In the genomic region with DNA sequence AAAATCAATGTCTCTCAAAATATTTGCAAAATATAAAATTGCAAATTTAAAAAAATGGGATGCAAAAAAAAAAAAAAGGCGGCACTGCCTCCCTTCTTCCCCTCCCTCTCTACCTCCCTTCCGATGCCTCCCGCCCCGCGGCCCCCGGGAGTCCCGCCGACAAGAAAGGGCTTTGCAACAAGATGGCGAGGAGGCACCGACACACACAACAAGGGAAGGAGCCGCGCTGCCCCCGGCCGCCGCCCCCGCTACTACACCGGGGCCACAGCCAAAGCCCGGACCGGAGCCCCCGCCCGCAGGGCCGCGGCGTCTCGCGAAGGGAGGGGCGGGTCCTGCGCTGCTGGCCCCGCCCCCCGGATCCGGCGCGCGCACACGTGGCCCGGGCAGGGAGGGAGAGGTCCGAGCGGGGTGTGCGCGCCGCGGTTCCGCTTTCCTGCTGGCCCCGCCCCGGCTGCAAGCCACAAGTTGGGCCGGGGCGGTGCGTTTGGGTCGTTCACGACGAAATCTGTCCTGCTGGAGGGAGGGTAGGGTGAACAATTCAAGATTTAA, we compare ENCODE assay signal across 8 cellular contexts. TPM values are rescaled to one million over a fixed set of nuclear protein-coding genes. Genes with fewer than 3 reads are reported as not detected.
DNase-seq lines count a peak whose midpoint lies in the region; ATAC-seq and TF ChIP-seq lines count a peak whose summit lies in the region.

A gene with protein sequence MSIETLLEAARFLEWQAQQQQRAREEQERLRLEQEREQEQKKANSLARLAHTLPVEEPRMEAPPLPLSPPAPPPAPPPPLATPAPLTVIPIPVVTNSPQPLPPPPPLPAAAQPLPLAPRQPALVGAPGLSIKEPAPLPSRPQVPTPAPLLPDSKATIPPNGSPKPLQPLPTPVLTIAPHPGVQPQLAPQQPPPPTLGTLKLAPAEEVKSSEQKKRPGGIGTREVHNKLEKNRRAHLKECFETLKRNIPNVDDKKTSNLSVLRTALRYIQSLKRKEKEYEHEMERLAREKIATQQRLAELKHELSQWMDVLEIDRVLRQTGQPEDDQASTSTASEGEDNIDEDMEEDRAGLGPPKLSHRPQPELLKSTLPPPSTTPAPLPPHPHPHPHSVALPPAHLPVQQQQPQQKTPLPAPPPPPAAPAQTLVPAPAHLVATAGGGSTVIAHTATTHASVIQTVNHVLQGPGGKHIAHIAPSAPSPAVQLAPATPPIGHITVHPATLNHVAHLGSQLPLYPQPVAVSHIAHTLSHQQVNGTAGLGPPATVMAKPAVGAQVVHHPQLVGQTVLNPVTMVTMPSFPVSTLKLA (minus strand): TSS at position 184 of the 549 bp plus-strand sequence. CDS start 348 bp downstream, outside the sequence.

- peak; percentile 54 for TF ChIP-seq POLR2A in GM19099 (IDR thresholded peaks at IDR 0.05; ENCODE audit: extremely low read depth, insufficient read length, low read depth)

- no peaks in the 10 kb centered on the region for H3K9me3 Mint-ChIP-seq in activated CD4-positive, alpha-beta T cell treated with anti-CD3 and anti-CD28 coated beads for 36 hours (ENCODE audit: low read depth)

- peak within 1 kb of the TSS; percentile 99 for H3K27ac ChIP-seq in cingulate gyrus (ENCODE audit: low read depth, low read length)

- POLR2A ChIA-PET in activated CD4-positive, alpha-beta T cell treated with anti-CD3 and anti-CD28 coated beads for 36 hours (lab: Charles Lee) = interaction anchor here (0.9 to 3.4 kb wide), 3 partner anchors 9 to 99 kb away, joined by 3 to 36 read pairs (median 5); no protein-coding TSS in a partner anchor

- peak within 1 kb of the TSS; percentile 88 for H3K4me3 Mint-ChIP-seq in activated CD4-positive, alpha-beta T cell treated with anti-CD3 and anti-CD28 coated beads for 36 hours

- CTCF ChIA-PET in activated CD4-positive, alpha-beta T cell treated with anti-CD3 and anti-CD28 coated beads for 36 hours (lab: Charles Lee) = interaction anchor here (0.5 to 5.3 kb wide), 5 partner anchors 9 to 371 kb away, joined by 3 to 44 read pairs (median 9); a partner anchor contains a TSS

- DNase-seq in AG10803 (ENCODE audit: low read depth) (peak; percentile 95), NCI-H510A treated with DMSO at 0.1 percent for 48 hours (lab: John Stamatoyannopoulos, UW) (peak; percentile 93), left kidney (ENCODE audit: low read depth, low spot score) (peak; percentile 98)
- peak; percentile 97 for DNase-seq in activated CD4-positive, alpha-beta T cell treated with anti-CD3 and anti-CD28 coated beads for 36 hours
- peak; percentile 89 to 90 for DNase-seq in stimulated activated CD4-positive, alpha-beta T cell treated with anti-CD3 and anti-CD28 coated beads, Interleukin-1b, Interleukin-23, amount 100 ng/mL, for 4 hours (ENCODE audit: low read depth in 2 of 2)

- no peaks in the 10 kb centered on the region for H3K27me3 Mint-ChIP-seq in activated CD4-positive, alpha-beta T cell treated with anti-CD3 and anti-CD28 coated beads for 36 hours

- TF ChIP-seq CTCF in AG10803 (conservative IDR thresholded peaks at IDR 0.05; ENCODE audit: low read length) = no peak

- ATAC-seq in HG03354 (IDR thresholded peaks at IDR 0.05; ENCODE audit: poor library complexity, severe bottlenecking, unreplicated experiment) = peak; percentile 33
- ATAC-seq in activated CD4-positive, alpha-beta T cell treated with anti-CD3 and anti-CD28 coated beads for 36 hours = peak; percentile 47

- H3K36me3 Mint-ChIP-seq in activated CD4-positive, alpha-beta T cell treated with anti-CD3 and anti-CD28 coated beads for 36 hours (ENCODE audit: low read depth) = no peaks in the 10 kb centered on the region

- intact Hi-C loops in activated CD4-positive, alpha-beta T cell treated with anti-CD3 and anti-CD28 coated beads for 36 hours (cut with DNase I, micrococcal nuclease) = loop anchor here (1.0 to 5.0 kb wide), 15 partner anchors 9 to 1966 kb away; a partner anchor contains a TSS

- peak within 1 kb of the TSS; percentile 99 for H3K27ac Mint-ChIP-seq in activated CD4-positive, alpha-beta T cell treated with anti-CD3 and anti-CD28 coated beads for 36 hours

- peak within 1 kb of the TSS; percentile 98 for H3K4me3 ChIP-seq in AG10803 (ENCODE audit: low read length)

- peaks cover 46% of the 10 kb centered on the region for H3K4me1 Mint-ChIP-seq in activated CD4-positive, alpha-beta T cell treated with anti-CD3 and anti-CD28 coated beads for 36 hours

RNA-seq across cellular contexts. Expression of the gene that starts here (rescaled TPM):
- total RNA-seq in activated CD4-positive, alpha-beta T cell treated with anti-CD3 and anti-CD28 coated beads for 36 hours = 10 to 100 TPM; 16.0 to 19.3 TPM

Comparison
In these comparisons a context has a peak if more than half of its experiments do, and no peak if none do; other contexts are left out.
1. Peak in every context shown above with its lines: DNase-seq, ATAC-seq, H3K4me3 ChIP-seq and H3K27ac ChIP-seq.